ENCODE assay signal across 2 cellular contexts in the genomic region with DNA sequence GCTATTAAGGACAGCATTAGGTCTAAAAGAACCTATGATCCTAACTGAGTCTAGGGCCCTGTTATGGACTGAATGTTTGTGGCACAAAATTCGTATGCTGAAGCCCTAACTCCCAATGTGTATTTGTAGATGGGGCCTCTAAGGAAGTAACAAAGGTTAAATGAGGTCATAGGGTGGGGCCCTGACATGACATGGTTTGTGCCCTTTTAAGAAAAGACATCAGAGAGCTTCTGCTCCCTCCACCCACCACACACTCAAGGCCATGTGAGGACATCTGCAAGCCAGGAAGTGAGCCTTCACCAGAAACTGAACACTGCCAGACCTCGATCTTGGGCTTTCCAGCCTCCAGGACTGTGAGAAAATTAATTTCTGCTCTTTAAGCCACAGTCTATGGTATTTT.
A peak's percentile ranks its signal among the peaks of the same experiment; 100 is the strongest.
TF ChIP-seq lines count a peak whose summit lies in the region.

No MANE protein-coding gene starts in this region.

TF ChIP-seq in K562, 482 proteins besides CTCF, POLR2A, EP300 and RAD21 (continued from another document and continues in another):
- TF ChIP-seq SNIP1 (IDR thresholded peaks at IDR 0.05; ENCODE audit: low read depth) (peak; percentile 94), MYC (IDR thresholded peaks at IDR 0.05; ENCODE audit: low read depth, low read length) (peak; percentile 50), MYC (CRISPR knock-in tag; IDR thresholded peaks at IDR 0.05; ENCODE audit: borderline replicate concordance, low read depth) (no peak), ETV1 (tag; conservative IDR thresholded peaks at IDR 0.05; ENCODE audit: low read depth) (peak; percentile 87), SMAD4 (CRISPR knock-in tag; conservative IDR thresholded peaks at IDR 0.05) (peak; percentile 78), ELF1 (tag; IDR thresholded peaks at IDR 0.05) (peak; percentile 60), NEUROD1 (IDR thresholded peaks at IDR 0.05; ENCODE audit: borderline replicate concordance, low read depth, low read length, partially characterized antibody) (peak; percentile 56), RBM25 (IDR thresholded peaks at IDR 0.05; ENCODE audit: low read depth, low read length, severe bottlenecking) (peak; percentile 21), JUN (IDR thresholded peaks at IDR 0.05; ENCODE audit: borderline replicate concordance, low read depth, low read length) (peak; percentile 51; the same call in 1 of the 2 replicates), JUN (CRISPR knock-in tag; IDR thresholded peaks at IDR 0.05; ENCODE audit: borderline replicate concordance) (no peak), MCM7 (IDR thresholded peaks at IDR 0.05) (no peak), FOXM1 (IDR thresholded peaks at IDR 0.05; ENCODE audit: low read depth) (peak; percentile 34; the same call in 1 of the 2 replicates), FOXM1 (CRISPR knock-in tag; IDR thresholded peaks at IDR 0.05; ENCODE audit: low read depth) (no peak), NR2C1 (IDR thresholded peaks at IDR 0.05) (peak; percentile 61), NR2C1 (tag; IDR thresholded peaks at IDR 0.05) (peak; percentile 68), KLF6 (CRISPR knock-in tag; IDR thresholded peaks at IDR 0.05; ENCODE audit: borderline replicate concordance) (peak; percentile 21; the same call in 1 of the 2 replicates), MEIS2 (IDR thresholded peaks at IDR 0.05; ENCODE audit: partially characterized antibody) (peak; percentile 47), SLC30A9 (CRISPR knock-in tag; IDR thresholded peaks at IDR 0.05) (no peak), POLR3G (IDR thresholded peaks at IDR 0.05; ENCODE audit: extremely low read depth, insufficient read length, insufficient replicate concordance) (no peak), FOSL1 (tag; conservative IDR thresholded peaks at IDR 0.05) (no peak)
- TF ChIP-seq, protein P1, sequence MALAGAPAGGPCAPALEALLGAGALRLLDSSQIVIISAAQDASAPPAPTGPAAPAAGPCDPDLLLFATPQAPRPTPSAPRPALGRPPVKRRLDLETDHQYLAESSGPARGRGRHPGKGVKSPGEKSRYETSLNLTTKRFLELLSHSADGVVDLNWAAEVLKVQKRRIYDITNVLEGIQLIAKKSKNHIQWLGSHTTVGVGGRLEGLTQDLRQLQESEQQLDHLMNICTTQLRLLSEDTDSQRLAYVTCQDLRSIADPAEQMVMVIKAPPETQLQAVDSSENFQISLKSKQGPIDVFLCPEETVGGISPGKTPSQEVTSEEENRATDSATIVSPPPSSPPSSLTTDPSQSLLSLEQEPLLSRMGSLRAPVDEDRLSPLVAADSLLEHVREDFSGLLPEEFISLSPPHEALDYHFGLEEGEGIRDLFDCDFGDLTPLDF (CRISPR knock-in tag; IDR thresholded peaks at IDR 0.05) = no peak
- TF ChIP-seq, protein P2, sequence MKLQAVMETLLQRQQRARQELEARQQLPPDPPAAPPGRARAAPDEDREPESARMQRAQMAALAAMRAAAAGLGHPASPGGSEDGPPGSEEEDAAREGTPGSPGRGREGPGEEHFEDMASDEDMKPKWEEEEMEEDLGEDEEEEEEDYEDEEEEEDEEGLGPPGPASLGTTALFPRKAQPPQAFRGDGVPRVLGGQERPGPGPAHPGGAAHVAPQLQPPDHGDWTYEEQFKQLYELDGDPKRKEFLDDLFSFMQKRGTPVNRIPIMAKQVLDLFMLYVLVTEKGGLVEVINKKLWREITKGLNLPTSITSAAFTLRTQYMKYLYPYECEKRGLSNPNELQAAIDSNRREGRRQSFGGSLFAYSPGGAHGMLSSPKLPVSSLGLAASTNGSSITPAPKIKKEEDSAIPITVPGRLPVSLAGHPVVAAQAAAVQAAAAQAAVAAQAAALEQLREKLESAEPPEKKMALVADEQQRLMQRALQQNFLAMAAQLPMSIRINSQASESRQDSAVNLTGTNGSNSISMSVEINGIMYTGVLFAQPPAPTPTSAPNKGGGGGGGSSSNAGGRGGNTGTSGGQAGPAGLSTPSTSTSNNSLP (IDR thresholded peaks at IDR 0.05; ENCODE audit: borderline replicate concordance, low read depth, low read length) = peak; percentile 15; the same call in 1 of the 2 replicates

TF ChIP-seq in GM23338, 12 proteins besides CTCF, POLR2A, EP300 and RAD21 (continued from another document):
- TF ChIP-seq, protein P3, sequence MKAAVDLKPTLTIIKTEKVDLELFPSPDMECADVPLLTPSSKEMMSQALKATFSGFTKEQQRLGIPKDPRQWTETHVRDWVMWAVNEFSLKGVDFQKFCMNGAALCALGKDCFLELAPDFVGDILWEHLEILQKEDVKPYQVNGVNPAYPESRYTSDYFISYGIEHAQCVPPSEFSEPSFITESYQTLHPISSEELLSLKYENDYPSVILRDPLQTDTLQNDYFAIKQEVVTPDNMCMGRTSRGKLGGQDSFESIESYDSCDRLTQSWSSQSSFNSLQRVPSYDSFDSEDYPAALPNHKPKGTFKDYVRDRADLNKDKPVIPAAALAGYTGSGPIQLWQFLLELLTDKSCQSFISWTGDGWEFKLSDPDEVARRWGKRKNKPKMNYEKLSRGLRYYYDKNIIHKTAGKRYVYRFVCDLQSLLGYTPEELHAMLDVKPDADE (IDR thresholded peaks at IDR 0.05) = no peak
- TF ChIP-seq ZNF114 (CRISPR knock-in tag; IDR thresholded peaks at IDR 0.05) (no peak), EZH2phosphoT487 (IDR thresholded peaks at IDR 0.05; ENCODE audit: unreplicated experiment) (no peak), EZH2 (IDR thresholded peaks at IDR 0.05; ENCODE audit: low read depth, unreplicated experiment) (no peak), CREB1 (CRISPR knock-in tag; IDR thresholded peaks at IDR 0.05; ENCODE audit: low read depth) (no peak)
- TF ChIP-seq, protein P4, sequence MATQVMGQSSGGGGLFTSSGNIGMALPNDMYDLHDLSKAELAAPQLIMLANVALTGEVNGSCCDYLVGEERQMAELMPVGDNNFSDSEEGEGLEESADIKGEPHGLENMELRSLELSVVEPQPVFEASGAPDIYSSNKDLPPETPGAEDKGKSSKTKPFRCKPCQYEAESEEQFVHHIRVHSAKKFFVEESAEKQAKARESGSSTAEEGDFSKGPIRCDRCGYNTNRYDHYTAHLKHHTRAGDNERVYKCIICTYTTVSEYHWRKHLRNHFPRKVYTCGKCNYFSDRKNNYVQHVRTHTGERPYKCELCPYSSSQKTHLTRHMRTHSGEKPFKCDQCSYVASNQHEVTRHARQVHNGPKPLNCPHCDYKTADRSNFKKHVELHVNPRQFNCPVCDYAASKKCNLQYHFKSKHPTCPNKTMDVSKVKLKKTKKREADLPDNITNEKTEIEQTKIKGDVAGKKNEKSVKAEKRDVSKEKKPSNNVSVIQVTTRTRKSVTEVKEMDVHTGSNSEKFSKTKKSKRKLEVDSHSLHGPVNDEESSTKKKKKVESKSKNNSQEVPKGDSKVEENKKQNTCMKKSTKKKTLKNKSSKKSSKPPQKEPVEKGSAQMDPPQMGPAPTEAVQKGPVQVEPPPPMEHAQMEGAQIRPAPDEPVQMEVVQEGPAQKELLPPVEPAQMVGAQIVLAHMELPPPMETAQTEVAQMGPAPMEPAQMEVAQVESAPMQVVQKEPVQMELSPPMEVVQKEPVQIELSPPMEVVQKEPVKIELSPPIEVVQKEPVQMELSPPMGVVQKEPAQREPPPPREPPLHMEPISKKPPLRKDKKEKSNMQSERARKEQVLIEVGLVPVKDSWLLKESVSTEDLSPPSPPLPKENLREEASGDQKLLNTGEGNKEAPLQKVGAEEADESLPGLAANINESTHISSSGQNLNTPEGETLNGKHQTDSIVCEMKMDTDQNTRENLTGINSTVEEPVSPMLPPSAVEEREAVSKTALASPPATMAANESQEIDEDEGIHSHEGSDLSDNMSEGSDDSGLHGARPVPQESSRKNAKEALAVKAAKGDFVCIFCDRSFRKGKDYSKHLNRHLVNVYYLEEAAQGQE (IDR thresholded peaks at IDR 0.05; ENCODE audit: unreplicated experiment) = no peak
- TF ChIP-seq, protein P5, sequence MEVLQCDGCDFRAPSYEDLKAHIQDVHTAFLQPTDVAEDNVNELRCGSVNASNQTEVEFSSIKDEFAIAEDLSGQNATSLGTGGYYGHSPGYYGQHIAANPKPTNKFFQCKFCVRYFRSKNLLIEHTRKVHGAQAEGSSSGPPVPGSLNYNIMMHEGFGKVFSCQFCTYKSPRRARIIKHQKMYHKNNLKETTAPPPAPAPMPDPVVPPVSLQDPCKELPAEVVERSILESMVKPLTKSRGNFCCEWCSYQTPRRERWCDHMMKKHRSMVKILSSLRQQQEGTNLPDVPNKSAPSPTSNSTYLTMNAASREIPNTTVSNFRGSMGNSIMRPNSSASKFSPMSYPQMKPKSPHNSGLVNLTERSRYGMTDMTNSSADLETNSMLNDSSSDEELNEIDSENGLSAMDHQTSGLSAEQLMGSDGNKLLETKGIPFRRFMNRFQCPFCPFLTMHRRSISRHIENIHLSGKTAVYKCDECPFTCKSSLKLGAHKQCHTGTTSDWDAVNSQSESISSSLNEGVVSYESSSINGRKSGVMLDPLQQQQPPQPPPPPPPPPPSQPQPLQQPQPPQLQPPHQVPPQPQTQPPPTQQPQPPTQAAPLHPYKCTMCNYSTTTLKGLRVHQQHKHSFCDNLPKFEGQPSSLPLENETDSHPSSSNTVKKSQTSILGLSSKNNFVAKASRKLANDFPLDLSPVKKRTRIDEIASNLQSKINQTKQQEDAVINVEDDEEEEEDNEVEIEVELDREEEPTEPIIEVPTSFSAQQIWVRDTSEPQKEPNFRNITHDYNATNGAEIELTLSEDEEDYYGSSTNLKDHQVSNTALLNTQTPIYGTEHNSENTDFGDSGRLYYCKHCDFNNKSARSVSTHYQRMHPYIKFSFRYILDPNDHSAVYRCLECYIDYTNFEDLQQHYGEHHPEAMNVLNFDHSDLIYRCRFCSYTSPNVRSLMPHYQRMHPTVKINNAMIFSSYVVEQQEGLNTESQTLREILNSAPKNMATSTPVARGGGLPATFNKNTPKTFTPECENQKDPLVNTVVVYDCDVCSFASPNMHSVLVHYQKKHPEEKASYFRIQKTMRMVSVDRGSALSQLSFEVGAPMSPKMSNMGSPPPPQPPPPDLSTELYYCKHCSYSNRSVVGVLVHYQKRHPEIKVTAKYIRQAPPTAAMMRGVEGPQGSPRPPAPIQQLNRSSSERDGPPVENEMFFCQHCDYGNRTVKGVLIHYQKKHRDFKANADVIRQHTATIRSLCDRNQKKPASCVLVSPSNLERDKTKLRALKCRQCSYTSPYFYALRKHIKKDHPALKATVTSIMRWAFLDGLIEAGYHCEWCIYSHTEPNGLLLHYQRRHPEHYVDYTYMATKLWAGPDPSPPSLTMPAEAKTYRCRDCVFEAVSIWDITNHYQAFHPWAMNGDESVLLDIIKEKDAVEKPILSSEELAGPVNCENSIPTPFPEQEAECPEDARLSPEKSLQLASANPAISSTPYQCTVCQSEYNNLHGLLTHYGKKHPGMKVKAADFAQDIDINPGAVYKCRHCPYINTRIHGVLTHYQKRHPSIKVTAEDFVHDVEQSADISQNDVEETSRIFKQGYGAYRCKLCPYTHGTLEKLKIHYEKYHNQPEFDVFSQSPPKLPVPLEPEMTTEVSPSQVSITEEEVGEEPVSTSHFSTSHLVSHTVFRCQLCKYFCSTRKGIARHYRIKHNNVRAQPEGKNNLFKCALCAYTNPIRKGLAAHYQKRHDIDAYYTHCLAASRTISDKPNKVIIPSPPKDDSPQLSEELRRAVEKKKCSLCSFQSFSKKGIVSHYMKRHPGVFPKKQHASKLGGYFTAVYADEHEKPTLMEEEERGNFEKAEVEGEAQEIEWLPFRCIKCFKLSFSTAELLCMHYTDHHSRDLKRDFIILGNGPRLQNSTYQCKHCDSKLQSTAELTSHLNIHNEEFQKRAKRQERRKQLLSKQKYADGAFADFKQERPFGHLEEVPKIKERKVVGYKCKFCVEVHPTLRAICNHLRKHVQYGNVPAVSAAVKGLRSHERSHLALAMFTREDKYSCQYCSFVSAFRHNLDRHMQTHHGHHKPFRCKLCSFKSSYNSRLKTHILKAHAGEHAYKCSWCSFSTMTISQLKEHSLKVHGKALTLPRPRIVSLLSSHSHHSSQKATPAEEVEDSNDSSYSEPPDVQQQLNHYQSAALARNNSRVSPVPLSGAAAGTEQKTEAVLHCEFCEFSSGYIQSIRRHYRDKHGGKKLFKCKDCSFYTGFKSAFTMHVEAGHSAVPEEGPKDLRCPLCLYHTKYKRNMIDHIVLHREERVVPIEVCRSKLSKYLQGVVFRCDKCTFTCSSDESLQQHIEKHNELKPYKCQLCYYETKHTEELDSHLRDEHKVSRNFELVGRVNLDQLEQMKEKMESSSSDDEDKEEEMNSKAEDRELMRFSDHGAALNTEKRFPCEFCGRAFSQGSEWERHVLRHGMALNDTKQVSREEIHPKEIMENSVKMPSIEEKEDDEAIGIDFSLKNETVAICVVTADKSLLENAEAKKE (CRISPR knock-in tag; IDR thresholded peaks at IDR 0.05) = no peak
